Comparison of ENCODE assay signal across 1 cellular context in the genomic region with DNA sequence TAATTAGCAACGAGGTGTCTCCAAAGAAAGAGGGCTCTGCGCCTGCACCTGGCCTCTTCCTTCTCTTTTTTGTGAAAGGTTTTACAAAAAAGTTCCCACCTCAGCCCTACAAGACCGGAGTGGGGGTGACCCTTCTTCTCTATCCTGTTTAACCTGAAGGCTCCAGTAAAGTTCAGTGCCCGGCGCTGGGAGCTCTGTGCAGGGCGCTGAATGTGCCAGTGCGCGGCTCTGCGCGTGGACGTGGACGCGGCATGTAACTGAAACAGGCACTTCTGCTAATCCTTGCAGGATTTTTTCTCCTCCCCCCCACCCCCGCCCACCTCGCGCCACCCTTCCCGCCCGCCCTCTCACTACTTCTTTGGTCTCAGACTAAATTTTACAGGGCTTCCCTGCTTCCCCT.
TF ChIP-seq lines count a peak whose summit lies in the region.

No MANE protein-coding gene starts in this region.

TF ChIP-seq in GM23338, 12 proteins besides CTCF, POLR2A, EP300 and RAD21 (continued from another document):
- TF ChIP-seq, protein P1, sequence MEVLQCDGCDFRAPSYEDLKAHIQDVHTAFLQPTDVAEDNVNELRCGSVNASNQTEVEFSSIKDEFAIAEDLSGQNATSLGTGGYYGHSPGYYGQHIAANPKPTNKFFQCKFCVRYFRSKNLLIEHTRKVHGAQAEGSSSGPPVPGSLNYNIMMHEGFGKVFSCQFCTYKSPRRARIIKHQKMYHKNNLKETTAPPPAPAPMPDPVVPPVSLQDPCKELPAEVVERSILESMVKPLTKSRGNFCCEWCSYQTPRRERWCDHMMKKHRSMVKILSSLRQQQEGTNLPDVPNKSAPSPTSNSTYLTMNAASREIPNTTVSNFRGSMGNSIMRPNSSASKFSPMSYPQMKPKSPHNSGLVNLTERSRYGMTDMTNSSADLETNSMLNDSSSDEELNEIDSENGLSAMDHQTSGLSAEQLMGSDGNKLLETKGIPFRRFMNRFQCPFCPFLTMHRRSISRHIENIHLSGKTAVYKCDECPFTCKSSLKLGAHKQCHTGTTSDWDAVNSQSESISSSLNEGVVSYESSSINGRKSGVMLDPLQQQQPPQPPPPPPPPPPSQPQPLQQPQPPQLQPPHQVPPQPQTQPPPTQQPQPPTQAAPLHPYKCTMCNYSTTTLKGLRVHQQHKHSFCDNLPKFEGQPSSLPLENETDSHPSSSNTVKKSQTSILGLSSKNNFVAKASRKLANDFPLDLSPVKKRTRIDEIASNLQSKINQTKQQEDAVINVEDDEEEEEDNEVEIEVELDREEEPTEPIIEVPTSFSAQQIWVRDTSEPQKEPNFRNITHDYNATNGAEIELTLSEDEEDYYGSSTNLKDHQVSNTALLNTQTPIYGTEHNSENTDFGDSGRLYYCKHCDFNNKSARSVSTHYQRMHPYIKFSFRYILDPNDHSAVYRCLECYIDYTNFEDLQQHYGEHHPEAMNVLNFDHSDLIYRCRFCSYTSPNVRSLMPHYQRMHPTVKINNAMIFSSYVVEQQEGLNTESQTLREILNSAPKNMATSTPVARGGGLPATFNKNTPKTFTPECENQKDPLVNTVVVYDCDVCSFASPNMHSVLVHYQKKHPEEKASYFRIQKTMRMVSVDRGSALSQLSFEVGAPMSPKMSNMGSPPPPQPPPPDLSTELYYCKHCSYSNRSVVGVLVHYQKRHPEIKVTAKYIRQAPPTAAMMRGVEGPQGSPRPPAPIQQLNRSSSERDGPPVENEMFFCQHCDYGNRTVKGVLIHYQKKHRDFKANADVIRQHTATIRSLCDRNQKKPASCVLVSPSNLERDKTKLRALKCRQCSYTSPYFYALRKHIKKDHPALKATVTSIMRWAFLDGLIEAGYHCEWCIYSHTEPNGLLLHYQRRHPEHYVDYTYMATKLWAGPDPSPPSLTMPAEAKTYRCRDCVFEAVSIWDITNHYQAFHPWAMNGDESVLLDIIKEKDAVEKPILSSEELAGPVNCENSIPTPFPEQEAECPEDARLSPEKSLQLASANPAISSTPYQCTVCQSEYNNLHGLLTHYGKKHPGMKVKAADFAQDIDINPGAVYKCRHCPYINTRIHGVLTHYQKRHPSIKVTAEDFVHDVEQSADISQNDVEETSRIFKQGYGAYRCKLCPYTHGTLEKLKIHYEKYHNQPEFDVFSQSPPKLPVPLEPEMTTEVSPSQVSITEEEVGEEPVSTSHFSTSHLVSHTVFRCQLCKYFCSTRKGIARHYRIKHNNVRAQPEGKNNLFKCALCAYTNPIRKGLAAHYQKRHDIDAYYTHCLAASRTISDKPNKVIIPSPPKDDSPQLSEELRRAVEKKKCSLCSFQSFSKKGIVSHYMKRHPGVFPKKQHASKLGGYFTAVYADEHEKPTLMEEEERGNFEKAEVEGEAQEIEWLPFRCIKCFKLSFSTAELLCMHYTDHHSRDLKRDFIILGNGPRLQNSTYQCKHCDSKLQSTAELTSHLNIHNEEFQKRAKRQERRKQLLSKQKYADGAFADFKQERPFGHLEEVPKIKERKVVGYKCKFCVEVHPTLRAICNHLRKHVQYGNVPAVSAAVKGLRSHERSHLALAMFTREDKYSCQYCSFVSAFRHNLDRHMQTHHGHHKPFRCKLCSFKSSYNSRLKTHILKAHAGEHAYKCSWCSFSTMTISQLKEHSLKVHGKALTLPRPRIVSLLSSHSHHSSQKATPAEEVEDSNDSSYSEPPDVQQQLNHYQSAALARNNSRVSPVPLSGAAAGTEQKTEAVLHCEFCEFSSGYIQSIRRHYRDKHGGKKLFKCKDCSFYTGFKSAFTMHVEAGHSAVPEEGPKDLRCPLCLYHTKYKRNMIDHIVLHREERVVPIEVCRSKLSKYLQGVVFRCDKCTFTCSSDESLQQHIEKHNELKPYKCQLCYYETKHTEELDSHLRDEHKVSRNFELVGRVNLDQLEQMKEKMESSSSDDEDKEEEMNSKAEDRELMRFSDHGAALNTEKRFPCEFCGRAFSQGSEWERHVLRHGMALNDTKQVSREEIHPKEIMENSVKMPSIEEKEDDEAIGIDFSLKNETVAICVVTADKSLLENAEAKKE (CRISPR knock-in tag; IDR thresholded peaks at IDR 0.05): no peak
- TF ChIP-seq, protein P2, sequence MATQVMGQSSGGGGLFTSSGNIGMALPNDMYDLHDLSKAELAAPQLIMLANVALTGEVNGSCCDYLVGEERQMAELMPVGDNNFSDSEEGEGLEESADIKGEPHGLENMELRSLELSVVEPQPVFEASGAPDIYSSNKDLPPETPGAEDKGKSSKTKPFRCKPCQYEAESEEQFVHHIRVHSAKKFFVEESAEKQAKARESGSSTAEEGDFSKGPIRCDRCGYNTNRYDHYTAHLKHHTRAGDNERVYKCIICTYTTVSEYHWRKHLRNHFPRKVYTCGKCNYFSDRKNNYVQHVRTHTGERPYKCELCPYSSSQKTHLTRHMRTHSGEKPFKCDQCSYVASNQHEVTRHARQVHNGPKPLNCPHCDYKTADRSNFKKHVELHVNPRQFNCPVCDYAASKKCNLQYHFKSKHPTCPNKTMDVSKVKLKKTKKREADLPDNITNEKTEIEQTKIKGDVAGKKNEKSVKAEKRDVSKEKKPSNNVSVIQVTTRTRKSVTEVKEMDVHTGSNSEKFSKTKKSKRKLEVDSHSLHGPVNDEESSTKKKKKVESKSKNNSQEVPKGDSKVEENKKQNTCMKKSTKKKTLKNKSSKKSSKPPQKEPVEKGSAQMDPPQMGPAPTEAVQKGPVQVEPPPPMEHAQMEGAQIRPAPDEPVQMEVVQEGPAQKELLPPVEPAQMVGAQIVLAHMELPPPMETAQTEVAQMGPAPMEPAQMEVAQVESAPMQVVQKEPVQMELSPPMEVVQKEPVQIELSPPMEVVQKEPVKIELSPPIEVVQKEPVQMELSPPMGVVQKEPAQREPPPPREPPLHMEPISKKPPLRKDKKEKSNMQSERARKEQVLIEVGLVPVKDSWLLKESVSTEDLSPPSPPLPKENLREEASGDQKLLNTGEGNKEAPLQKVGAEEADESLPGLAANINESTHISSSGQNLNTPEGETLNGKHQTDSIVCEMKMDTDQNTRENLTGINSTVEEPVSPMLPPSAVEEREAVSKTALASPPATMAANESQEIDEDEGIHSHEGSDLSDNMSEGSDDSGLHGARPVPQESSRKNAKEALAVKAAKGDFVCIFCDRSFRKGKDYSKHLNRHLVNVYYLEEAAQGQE (IDR thresholded peaks at IDR 0.05; ENCODE audit: unreplicated experiment): no peak
- no peak for TF ChIP-seq CREB1 (CRISPR knock-in tag; IDR thresholded peaks at IDR 0.05; ENCODE audit: low read depth)
- no peak for TF ChIP-seq ZNF114 (CRISPR knock-in tag; IDR thresholded peaks at IDR 0.05)
- TF ChIP-seq NANOG (IDR thresholded peaks at IDR 0.05; ENCODE audit: borderline replicate concordance): no peak
- TF ChIP-seq JUNB (IDR thresholded peaks at IDR 0.05; ENCODE audit: unreplicated experiment): no peak
- no peak for TF ChIP-seq STAT1 (IDR thresholded peaks at IDR 0.05; ENCODE audit: unreplicated experiment)
- TF ChIP-seq, protein P3, sequence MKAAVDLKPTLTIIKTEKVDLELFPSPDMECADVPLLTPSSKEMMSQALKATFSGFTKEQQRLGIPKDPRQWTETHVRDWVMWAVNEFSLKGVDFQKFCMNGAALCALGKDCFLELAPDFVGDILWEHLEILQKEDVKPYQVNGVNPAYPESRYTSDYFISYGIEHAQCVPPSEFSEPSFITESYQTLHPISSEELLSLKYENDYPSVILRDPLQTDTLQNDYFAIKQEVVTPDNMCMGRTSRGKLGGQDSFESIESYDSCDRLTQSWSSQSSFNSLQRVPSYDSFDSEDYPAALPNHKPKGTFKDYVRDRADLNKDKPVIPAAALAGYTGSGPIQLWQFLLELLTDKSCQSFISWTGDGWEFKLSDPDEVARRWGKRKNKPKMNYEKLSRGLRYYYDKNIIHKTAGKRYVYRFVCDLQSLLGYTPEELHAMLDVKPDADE (IDR thresholded peaks at IDR 0.05): no peak
- TF ChIP-seq POLR2AphosphoS5 (IDR thresholded peaks at IDR 0.05; ENCODE audit: low read depth): no peak
- no peak for TF ChIP-seq EZH2 (IDR thresholded peaks at IDR 0.05; ENCODE audit: low read depth, unreplicated experiment)
- no peak for TF ChIP-seq ZNF331 (CRISPR knock-in tag; IDR thresholded peaks at IDR 0.05; ENCODE audit: low read depth)
TF ChIP-seq in GM23338: peak in this region for 0.
